In the genomic region with DNA sequence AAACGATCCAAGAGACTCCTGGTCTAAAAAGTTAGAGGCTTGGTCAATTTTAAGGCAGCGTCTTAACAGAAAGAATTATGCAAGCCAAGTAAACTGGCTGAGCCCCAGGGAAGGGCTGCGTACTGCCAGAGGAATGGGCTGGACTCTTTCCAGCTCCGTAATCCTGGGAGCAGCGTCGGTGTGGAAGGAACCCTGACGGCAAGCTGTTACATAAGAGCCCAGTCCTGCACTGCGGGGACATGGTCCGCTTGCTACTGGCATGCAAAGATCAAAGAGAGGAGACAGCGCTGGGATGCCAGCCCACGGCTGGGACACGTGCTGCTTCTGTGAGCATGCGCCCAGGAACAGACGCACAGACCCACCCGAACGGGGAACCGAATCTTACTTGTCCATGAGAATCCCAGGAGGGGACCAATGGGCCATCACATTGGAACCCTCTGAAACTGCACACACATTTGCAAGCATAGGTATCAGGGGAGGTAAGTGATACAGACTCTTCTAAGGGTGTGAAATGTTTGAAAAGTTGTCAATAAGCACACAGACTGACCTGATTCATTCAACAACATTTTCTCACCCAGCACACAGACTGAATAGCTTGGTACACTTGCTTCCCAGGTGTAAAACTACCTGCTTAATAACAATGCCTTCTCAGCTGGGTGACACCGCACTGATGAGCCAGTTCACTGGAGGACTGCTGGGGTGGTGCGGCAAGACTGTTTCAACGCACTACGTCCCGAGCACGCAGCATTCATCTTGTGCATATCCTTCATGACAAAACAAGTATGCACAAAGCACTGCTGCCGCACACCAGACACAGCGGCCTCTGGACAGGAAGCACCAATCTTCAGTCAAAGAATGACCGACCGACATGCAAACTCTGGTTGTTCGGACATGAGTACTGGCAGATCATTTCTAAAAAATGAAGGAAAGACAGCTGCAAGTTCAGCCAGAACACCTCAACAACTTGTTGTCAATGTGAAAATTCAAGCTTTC, we compare ENCODE assay signal across 8 cellular contexts.
DNase-seq lines count a peak whose midpoint lies in the region; ATAC-seq and TF ChIP-seq lines count a peak whose summit lies in the region.

No MANE protein-coding gene starts in this region.

- no peak overlapping the region for H3K4me3 Mint-ChIP-seq in T-cell

- H2AFZ ChIP-seq in fibroblast of lung (ENCODE audit: low read length) (no peak overlapping the region), OCI-LY7 (ENCODE audit: low read length) (no peak overlapping the region)

- H3K27me3 ChIP-seq in SJCRH30 = no peaks in the 10 kb centered on the region
- H3K27me3 ChIP-seq in fibroblast of lung (ENCODE audit: control insufficient read depth, insufficient read depth, low read length) = no peaks in the 10 kb centered on the region

- H3K27ac ChIP-seq in SJCRH30 (no peak overlapping the region), fibroblast of lung (ENCODE audit: insufficient read depth, low read length) (peak overlapping the region; percentile 76), OCI-LY7 (ENCODE audit: low read depth, low read length, poor library complexity, severe bottlenecking) (no peak overlapping the region)

- H3K27ac Mint-ChIP-seq in T-cell = no peak overlapping the region

- H3K4me1 ChIP-seq in SJCRH30 = peaks cover 24% of the 10 kb centered on the region
- peaks cover 9% of the 10 kb centered on the region for H3K4me1 ChIP-seq in fibroblast of lung (ENCODE audit: control insufficient read depth, extremely low read depth, insufficient read depth, low read length)
- no peaks in the 10 kb centered on the region for H3K4me1 ChIP-seq in OCI-LY7 (ENCODE audit: insufficient read depth, low read length, poor library complexity, severe bottlenecking)

- peaks cover 79% of the 10 kb centered on the region for H3K79me2 ChIP-seq in fibroblast of lung (ENCODE audit: control insufficient read depth, insufficient read depth, low read length)
- peaks cover 92% of the 10 kb centered on the region for H3K79me2 ChIP-seq in OCI-LY7 (ENCODE audit: insufficient read depth, low read depth, low read length)

- H3K36me3 ChIP-seq in SJCRH30 (peaks cover 23% of the 10 kb centered on the region), fibroblast of lung (ENCODE audit: control insufficient read depth, insufficient read depth, low read length) (no peaks in the 10 kb centered on the region), OCI-LY7 (ENCODE audit: insufficient read depth, low read length) (peaks cover 65% of the 10 kb centered on the region)

- H3K27me3 Mint-ChIP-seq in T-cell = no peaks in the 10 kb centered on the region

- no TSS peak for BruUV-seq in OCI-LY7 (replicated peaks; lab: Mats Ljungman, UMichigan)

- H3K9me3 ChIP-seq in SJCRH30 (replicated peaks) (no peaks in the 10 kb centered on the region; the same call in 1 of the 2 replicates), fibroblast of lung (ENCODE audit: control insufficient read depth, insufficient read depth, low read depth, low read length) (no peaks in the 10 kb centered on the region), OCI-LY7 (ENCODE audit: low read length) (no peaks in the 10 kb centered on the region)

- no peaks in the 10 kb centered on the region for H3K9me3 Mint-ChIP-seq in T-cell

- POLR2A ChIA-PET in OCI-LY7 (lab: Charles Lee) = interaction anchor here (0.7 kb wide), 1 partner anchor 8 kb away, joined by 3 read pairs; no protein-coding TSS in a partner anchor
- POLR2A ChIA-PET in T-cell (lab: Charles Lee) = no interaction called here

- DNase-seq in G401 (ENCODE audit: low spot score) (peak; percentile 93), SJCRH30 (peak; percentile 79), fibroblast of lung (ENCODE audit: low read depth in 2 of 2) (peak; percentile 97 to 98), non-pigmented ciliary epithelial cell (ENCODE audit: low read depth) (peak; percentile 93), OCI-LY7 (ENCODE audit: low spot score) (no peak), SKM-1 treated with dmso at 0.1 percent for 144 hours (lab: John Stamatoyannopoulos, UW; ENCODE audit: unreplicated experiment) (no peak), GF-D8 (lab: John Stamatoyannopoulos, UW) (no peak), T-cell (no peak)

- no peak for TF ChIP-seq CTCF in fibroblast of lung (conservative IDR thresholded peaks at IDR 0.05 in 1 of 2, IDR thresholded peaks at IDR 0.05 in 1 of 2; ENCODE audit: low read depth in 1 of 2, low read length in 2 of 2)
- TF ChIP-seq CTCF in OCI-LY7 (conservative IDR thresholded peaks at IDR 0.05; ENCODE audit: low read length) = no peak

- in situ Hi-C loops in G401 (cut with HindIII; ENCODE audit: low sequenced_read_pairs) = no loop called here

- H4K20me1 ChIP-seq in fibroblast of lung (ENCODE audit: control insufficient read depth, extremely low read depth, insufficient read depth, low read length) (peaks cover 6% of the 10 kb centered on the region), OCI-LY7 (ENCODE audit: insufficient read depth, low read length) (peaks cover 7% of the 10 kb centered on the region)

- H3K4me1 Mint-ChIP-seq in T-cell = peaks cover 66 to 77% (median 72%) of the 10 kb centered on the region in 3 donors

- H3K36me3 Mint-ChIP-seq in T-cell = peaks cover 15% of the 10 kb centered on the region

- H3K4me3 ChIP-seq in SJCRH30 = no peak overlapping the region
- peak overlapping the region in 1 of 4 experiments; percentile 18 for H3K4me3 ChIP-seq in fibroblast of lung (replicated peaks in 1 of 4; ENCODE audit: control extremely low read depth in 1 of 4, insufficient read depth in 1 of 4, low read depth in 3 of 4, low read length in 4 of 4)
- H3K4me3 ChIP-seq in OCI-LY7 (ENCODE audit: low read depth, low read length, poor library complexity, severe bottlenecking) = no peak overlapping the region

- H3K9ac ChIP-seq in fibroblast of lung (ENCODE audit: insufficient read depth, low read length) = peak overlapping the region; percentile 16

- H3K4me2 ChIP-seq in fibroblast of lung (ENCODE audit: extremely low read depth, insufficient read depth, low read length) (peak overlapping the region; percentile 79), OCI-LY7 (ENCODE audit: low read length) (no peak overlapping the region)

- ATAC-seq in T-cell (replicated peaks in 1 of 4) = no peak

- no peaks in the 10 kb centered on the region for H3K9me2 ChIP-seq in OCI-LY7 (ENCODE audit: insufficient read depth, low read length)

- CTCF ChIA-PET in OCI-LY7 (lab: Charles Lee; ENCODE audit: unreplicated experiment) = no interaction called here
- CTCF ChIA-PET in T-cell (lab: Charles Lee) = interaction anchor here in 1 of 2 donors (0.6 kb wide), 1 partner anchor 805 kb away, joined by 5 read pairs; no protein-coding TSS in a partner anchor

- intact Hi-C loops in OCI-LY7 (cut with micrococcal nuclease; ENCODE audit: unreplicated experiment) = no loop called here

Comparison
In these comparisons a context has a peak if more than half of its experiments do, and no peak if none do; other contexts are left out.
1. DNase-seq: peak in G401 (single experiment), SJCRH30 (2 of 2), fibroblast of lung (2 of 2) and non-pigmented ciliary epithelial cell (single experiment); none in OCI-LY7 (single experiment), SKM-1 treated with dmso at 0.1 percent for 144 hours (single experiment), GF-D8 (single experiment) and T-cell (0 of 34).